In the genomic region with DNA sequence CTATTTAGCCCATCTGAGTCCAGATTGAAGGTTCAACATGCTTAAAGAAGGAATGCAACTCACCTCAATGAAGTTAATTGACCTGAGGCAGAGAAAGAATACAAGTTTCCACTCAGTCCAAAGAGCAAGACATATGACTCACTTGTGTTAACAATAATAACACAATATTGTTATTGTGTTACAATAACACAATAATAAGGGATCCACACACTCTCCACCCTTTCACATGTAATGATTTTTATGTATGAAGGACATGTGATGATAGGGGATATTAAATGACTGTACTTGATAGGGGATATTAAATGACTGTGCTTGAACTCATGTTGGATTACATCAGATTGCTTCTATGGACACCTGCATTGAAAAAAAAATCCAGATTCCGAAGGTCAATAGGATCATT, we compare ENCODE assay signal across 11 cellular contexts. TPM values are rescaled to one million over a fixed set of nuclear protein-coding genes. Genes with fewer than 3 reads are reported as not detected.
"Had no signal": no experiment of that assay in that cellular context is flagged by ENCODE, and none has a peak within 500 bp of the region (broad histone marks: within the 10 kb centered on the region; RNA-seq: fewer than 3 reads in every experiment).

No MANE protein-coding gene starts in this region.

- H3K27ac ChIP-seq: GM23248 had no signal

- ATAC-seq: GM23338, HCT116 had no signal

- DNase-seq: GM23248, GOT3, H7, H9, HCEC 1CT, HFFc6 had no signal

- H3K4me3 ChIP-seq: GM23248, GM23338, HAP-1 had no signal

- H3K4me1 ChIP-seq: HAP-1 had no signal

- FAIRE-seq: H1, H54 had no signal

- H3K9me3 ChIP-seq: HAP-1 had no signal

- H3K36me3 ChIP-seq: HAP-1 had no signal

RNA-seq across cellular contexts. Expression of gene ABCB1, which starts 3.6 kb away (rescaled TPM):
- total RNA-seq: H7 had no signal
